Comparison of ENCODE assay signal across 2 cellular contexts in the genomic region with DNA sequence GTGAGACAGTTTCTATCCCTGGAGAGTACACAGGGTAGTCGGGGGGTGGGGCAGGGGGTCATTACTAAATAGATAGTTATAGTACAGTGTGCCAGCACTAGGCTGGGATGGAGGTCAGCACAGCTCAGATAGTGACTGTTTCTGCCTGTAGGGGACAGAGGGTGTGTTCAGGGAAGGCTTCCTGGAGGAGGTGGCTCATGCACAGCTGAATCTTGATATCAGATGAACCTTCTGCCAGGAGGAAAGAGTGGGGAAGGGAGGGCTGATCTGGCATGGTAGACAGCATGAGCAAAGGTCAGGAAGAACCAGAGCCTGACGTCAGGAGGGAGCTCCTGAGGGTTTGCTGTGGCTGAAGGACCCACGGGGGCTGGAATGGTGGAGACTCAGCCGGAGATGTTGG.
TF ChIP-seq lines count a peak whose summit lies in the region.

No MANE protein-coding gene starts in this region.

TF ChIP-seq in K562, 482 proteins besides CTCF, POLR2A, EP300 and RAD21:
- TF ChIP-seq SIN3B (IDR thresholded peaks at IDR 0.05; ENCODE audit: low read depth) (no peak), ZFP36 (IDR thresholded peaks at IDR 0.05; ENCODE audit: low read depth, low read length, partially characterized antibody) (peak; percentile 92), RBM25 (IDR thresholded peaks at IDR 0.05; ENCODE audit: low read depth, low read length, severe bottlenecking) (peak; percentile 22), FOSL1 (tag; conservative IDR thresholded peaks at IDR 0.05) (no peak)

TF ChIP-seq in GM12891, 5 proteins besides CTCF, POLR2A, EP300 and RAD21:
- TF ChIP-seq PAX5 (IDR thresholded peaks at IDR 0.05; ENCODE audit: insufficient read depth, low read length, severe bottlenecking) (no peak), POLR2AphosphoS5 (IDR thresholded peaks at IDR 0.05; ENCODE audit: low read depth, low read length) (no peak), POU2F2 (IDR thresholded peaks at IDR 0.05; ENCODE audit: low read depth, low read length) (no peak), TAF1 (IDR thresholded peaks at IDR 0.05; ENCODE audit: low read depth, low read length) (no peak), SPI1 (IDR thresholded peaks at IDR 0.05; ENCODE audit: low read depth, low read length) (no peak)
TF ChIP-seq in GM12891: peak in this region for 0.
